7 cellular contexts compared by ENCODE assay signal in the genomic region with DNA sequence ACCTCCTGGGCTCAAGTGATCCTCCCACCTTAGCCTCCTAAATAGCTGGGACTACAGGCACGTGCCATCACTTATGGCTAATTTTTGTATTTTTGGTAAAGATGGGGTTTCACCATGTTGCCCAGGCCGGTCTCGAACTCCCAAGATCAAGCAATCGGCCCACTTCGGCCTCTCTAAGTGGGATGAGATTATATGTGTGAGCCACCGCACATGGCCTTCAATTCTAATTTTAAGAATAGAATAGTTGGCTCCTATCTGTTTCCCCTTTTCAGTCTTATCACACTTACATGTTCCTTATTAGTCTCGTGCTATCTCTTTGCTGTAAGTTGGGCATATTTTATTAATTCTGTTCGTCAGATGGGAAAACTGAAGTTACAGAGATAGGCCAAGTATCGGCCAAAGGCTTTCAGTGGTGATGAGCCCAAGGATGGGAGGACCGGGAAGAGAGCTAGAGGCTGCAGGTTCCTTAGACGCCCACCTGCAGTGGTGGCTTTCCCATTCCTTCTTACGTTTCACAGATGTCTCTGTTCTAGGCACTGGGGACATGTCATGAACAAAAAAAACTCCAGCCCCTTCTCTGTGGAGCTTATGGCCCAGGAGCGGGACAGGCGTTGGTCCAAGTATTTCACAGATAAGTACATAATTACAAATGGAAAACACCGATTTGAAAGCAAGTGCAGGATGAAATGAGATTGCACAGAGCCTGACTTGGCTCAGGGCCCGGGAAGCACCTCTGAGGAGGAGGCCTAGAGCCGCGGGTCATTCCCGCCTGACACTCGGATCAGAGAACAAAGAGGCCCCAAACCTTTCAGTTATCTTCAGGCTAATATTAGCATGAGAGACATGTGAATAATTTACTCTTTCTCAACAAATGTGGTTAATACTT.
DNase-seq lines count a peak whose midpoint lies in the region; ATAC-seq and TF ChIP-seq lines count a peak whose summit lies in the region.

No MANE protein-coding gene starts in this region.

- DNase-seq in NCI-H2107 treated with DMSO at 0.1 percent for 48 hours (lab: John Stamatoyannopoulos, UW; ENCODE audit: unreplicated experiment) (peak; percentile 19), cardiac fibroblast (ENCODE audit: low read depth in 2 of 2) (peak; percentile 37 to 78), omental fat pad (ENCODE audit: low spot score) (peak; percentile 43), AG08396 (ENCODE audit: low spot score) (no peak), middle frontal gyrus (ENCODE audit: extremely low spot score, low spot score) (no peak), NCI-H526 (lab: John Stamatoyannopoulos, UW) (no peak)

- ATAC-seq in GM21619 (IDR thresholded peaks at IDR 0.05; ENCODE audit: unreplicated experiment): peak; percentile 28
- ATAC-seq in omental fat pad (ENCODE audit: low FRiP score): peak; percentile 87

- H3K4me3 ChIP-seq in cardiac fibroblast (replicated peaks in 1 of 2; ENCODE audit: low read depth in 2 of 2, low read length in 2 of 2): no peak overlapping the region

- TF ChIP-seq CTCF in cardiac fibroblast (IDR thresholded peaks at IDR 0.05; ENCODE audit: low read depth, low read length) (no peak), omental fat pad (IDR thresholded peaks at IDR 0.05) (no peak)

Comparison
In these comparisons a context has a peak if more than half of its experiments do, and no peak if none do; other contexts are left out.
1. DNase-seq: peak in NCI-H2107 treated with DMSO at 0.1 percent for 48 hours (single experiment), cardiac fibroblast (2 of 2) and omental fat pad (single experiment); none in AG08396 (single experiment), middle frontal gyrus (single experiment) and NCI-H526 (0 of 2).